ENCODE assay signal across 8 cellular contexts in the genomic region with DNA sequence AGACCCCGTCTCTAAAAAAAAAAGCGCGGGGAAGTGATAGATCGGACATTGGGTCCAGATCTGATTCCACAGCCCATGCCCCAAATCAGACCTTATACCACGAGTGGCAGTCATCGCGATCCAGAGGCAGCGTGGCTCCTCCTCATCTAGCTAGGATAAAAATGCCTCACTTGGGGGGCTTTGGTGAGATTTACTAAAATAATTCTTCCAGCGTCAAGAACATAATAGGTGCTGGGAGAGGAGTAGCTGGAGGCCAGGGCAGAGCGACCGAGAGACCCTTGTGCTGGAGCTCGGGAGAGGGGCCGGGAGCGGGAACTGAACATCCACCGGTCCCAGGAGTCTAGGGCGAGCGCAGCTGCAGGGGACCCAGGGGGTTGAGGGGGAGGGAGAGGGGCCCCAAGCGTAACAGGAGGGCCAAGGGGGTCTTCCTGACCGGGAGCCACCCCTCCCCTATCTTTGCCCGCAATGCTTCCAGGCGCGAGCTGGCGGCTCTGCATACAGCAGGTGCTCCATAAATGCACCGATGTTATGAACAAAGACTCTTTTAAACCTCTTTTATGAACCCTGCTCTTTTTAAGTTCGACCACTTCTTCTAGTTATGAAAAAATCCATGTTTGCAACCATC. TPM values are rescaled to one million over a fixed set of nuclear protein-coding genes. Genes with fewer than 3 reads are reported as not detected.
A peak's percentile ranks its signal among the peaks of the same experiment; 100 is the strongest.
DNase-seq lines count a peak whose midpoint lies in the region; ATAC-seq and TF ChIP-seq lines count a peak whose summit lies in the region.

No MANE protein-coding gene starts in this region.

- ATAC-seq in activated CD8-positive, alpha-beta memory T cell treated with anti-CD3 and anti-CD28 coated beads, Interleukin-2, amount 10 ng/mL, durations not matched to agents 7 days and 5 days, result no peak
- ATAC-seq in left lung, result no peak
- ATAC-seq in HG02571 (IDR thresholded peaks at IDR 0.05; ENCODE audit: unreplicated experiment), result no peak
- no peak for ATAC-seq in esophagus mucosa
- ATAC-seq in sciatic nerve, result no peak

- intact Hi-C loops in left lung (cut with DNase I) (no loop called here), thyroid gland (cut with DNase I) (no loop called here), sciatic nerve (cut with DNase I) (no loop called here)

- H3K27ac ChIP-seq in left lung (peak overlapping the region; percentile 64 to 98), thyroid gland (peak overlapping the region in 2 of 3 donors; percentile 56 to 81)

- H3K36me3 ChIP-seq in left lung (no peaks in the 10 kb centered on the region), thyroid gland (no peaks in the 10 kb centered on the region)

- H3K4me1 ChIP-seq in left lung (peaks cover 20 to 53% of the 10 kb centered on the region in 2 donors), thyroid gland (peaks cover 39 to 54% of the 10 kb centered on the region in 2 donors)

- peaks cover 39% of the 10 kb centered on the region for H3K4me1 Mint-ChIP-seq in activated CD8-positive, alpha-beta memory T cell treated with anti-CD3 and anti-CD28 coated beads, Interleukin-2, amount 10 ng/mL, durations not matched to agents 7 days and 5 days

- H3K9me3 ChIP-seq in left lung (no peaks in the 10 kb centered on the region), thyroid gland (no peaks in the 10 kb centered on the region)

- 34 to 35% methylated on average over 19 to 25 of the region's 25 CpGs for whole genome bisulfite sequencing in thyroid gland, 2 donors

- H3K36me3 Mint-ChIP-seq in activated CD8-positive, alpha-beta memory T cell treated with anti-CD3 and anti-CD28 coated beads, Interleukin-2, amount 10 ng/mL, durations not matched to agents 7 days and 5 days, result peaks cover 2% of the 10 kb centered on the region

- TF ChIP-seq CTCF in left lung (IDR thresholded peaks at IDR 0.05), result no peak
- TF ChIP-seq CTCF in thyroid gland (IDR thresholded peaks at IDR 0.05), result no peak

- H3K27me3 ChIP-seq in left lung (no peaks in the 10 kb centered on the region), thyroid gland (no peaks in the 10 kb centered on the region)

- H3K27me3 Mint-ChIP-seq in activated CD8-positive, alpha-beta memory T cell treated with anti-CD3 and anti-CD28 coated beads, Interleukin-2, amount 10 ng/mL, durations not matched to agents 7 days and 5 days, result peaks cover 6% of the 10 kb centered on the region

- CTCF ChIA-PET in activated CD8-positive, alpha-beta memory T cell treated with anti-CD3 and anti-CD28 coated beads, Interleukin-2, amount 10 ng/mL, durations not matched to agents 7 days and 5 days (lab: Charles Lee), result interaction anchor here (0.6 to 3.1 kb wide), 10 partner anchors 10 to 257 kb away, joined by 3 to 13 read pairs (median 4); no protein-coding TSS in a partner anchor

- H3K4me3 ChIP-seq in left lung (peak overlapping the region; percentile 90 to 99), thyroid gland (replicated peaks in 1 of 3) (peak overlapping the region in 1 of 3 donors; percentile 89)

- H3K9me3 Mint-ChIP-seq in activated CD8-positive, alpha-beta memory T cell treated with anti-CD3 and anti-CD28 coated beads, Interleukin-2, amount 10 ng/mL, durations not matched to agents 7 days and 5 days (ENCODE audit: low read depth), result no peaks in the 10 kb centered on the region

- no peak for DNase-seq in activated CD8-positive, alpha-beta memory T cell treated with anti-CD3 and anti-CD28 coated beads, Interleukin-2, amount 10 ng/mL, durations not matched to agents 7 days and 5 days
- DNase-seq in activated CD8-positive, alpha-beta memory T cell treated with anti-CD3 and anti-CD28 coated beads for 24 hours, result no peak
- peak; percentile 17 for DNase-seq in activated naive CD4-positive, alpha-beta T cell treated with anti-CD3 and anti-CD28 coated beads, Interleukin-2, amount 50 U/mL, for 16 hours
- no peak for DNase-seq in left lung
- DNase-seq in thyroid gland, result no peak
- no peak for DNase-seq in sciatic nerve (ENCODE audit: low spot score)

- TF ChIP-seq POLR2A in thyroid gland (IDR thresholded peaks at IDR 0.05), result no peak

- peak overlapping the region; percentile 92 for H3K27ac Mint-ChIP-seq in activated CD8-positive, alpha-beta memory T cell treated with anti-CD3 and anti-CD28 coated beads, Interleukin-2, amount 10 ng/mL, durations not matched to agents 7 days and 5 days

- H3K4me3 Mint-ChIP-seq in activated CD8-positive, alpha-beta memory T cell treated with anti-CD3 and anti-CD28 coated beads, Interleukin-2, amount 10 ng/mL, durations not matched to agents 7 days and 5 days, result peak overlapping the region; percentile 88

RNA-seq across cellular contexts. Expression of a gene that starts 0.8 kb away (rescaled TPM):
- 10 to 100 TPM; 36.4 to 46.1 TPM for total RNA-seq in activated CD8-positive, alpha-beta memory T cell treated with anti-CD3 and anti-CD28 coated beads, Interleukin-2, amount 10 ng/mL, durations not matched to agents 7 days and 5 days
- total RNA-seq in left lung, result 10 to 100 TPM; 50.0 to 83.9 TPM
- total RNA-seq in thyroid gland, result 10 to 100 TPM; 29.9 to 58.0 (median 43.8) TPM
- 23.9 TPM for total RNA-seq in esophagus mucosa
- 55.9 TPM for total RNA-seq in sciatic nerve
